ENCODE assay signal across 8 cellular contexts in genomic region chr15:76235186-76235826, GRCh38.
DNase-seq lines count a peak whose midpoint lies in the region; ATAC-seq, FAIRE-seq and TF ChIP-seq lines count a peak whose summit lies in the region.

No MANE protein-coding gene starts in this region.

- H3K27ac Mint-ChIP-seq in MCF 10A (ENCODE audit: low read depth, unreplicated experiment) = no peak overlapping the region
- no peak overlapping the region for H3K27ac Mint-ChIP-seq in activated naive CD8-positive, alpha-beta T cell treated with anti-CD3 and anti-CD28 coated beads, Interleukin-2, amount 50 U/mL, for 24 hours

- H3K27ac ChIP-seq in breast epithelium (no peak overlapping the region), kidney (ENCODE audit: low read depth in 2 of 2, low read length in 2 of 2) (no peak overlapping the region), uterus (no peak overlapping the region)

- H3K4me1 Mint-ChIP-seq in MCF 10A (ENCODE audit: insufficient read depth, unreplicated experiment) = peaks cover 6% of the 10 kb centered on the region
- H3K4me1 Mint-ChIP-seq in activated naive CD8-positive, alpha-beta T cell treated with anti-CD3 and anti-CD28 coated beads, Interleukin-2, amount 50 U/mL, for 24 hours = no peaks in the 10 kb centered on the region

- TF ChIP-seq POLR2A in breast epithelium (IDR thresholded peaks at IDR 0.05) = no peak
- TF ChIP-seq POLR2A in uterus (IDR thresholded peaks at IDR 0.05) = no peak

- CTCF ChIA-PET in MCF 10A (lab: Yijun Ruan, JAX) = interaction anchor here (0.5 to 2.1 kb wide), 22 partner anchors 8 to 787 kb away, joined by 3 to 13 read pairs (median 4); no protein-coding TSS in a partner anchor

- H3K4me3 ChIP-seq in breast epithelium (no peak overlapping the region), kidney (ENCODE audit: low read length in 2 of 2) (no peak overlapping the region), uterus (no peak overlapping the region)

- peak; percentile 68 for ATAC-seq in activated naive CD8-positive, alpha-beta T cell treated with anti-CD3 and anti-CD28 coated beads, Interleukin-2, amount 50 U/mL, for 24 hours
- ATAC-seq in GM21786 (IDR thresholded peaks at IDR 0.05; ENCODE audit: unreplicated experiment) = no peak
- ATAC-seq in HG03108 (IDR thresholded peaks at IDR 0.05; ENCODE audit: unreplicated experiment) = no peak

- H3K9me3 ChIP-seq in breast epithelium (no peaks in the 10 kb centered on the region), kidney (ENCODE audit: control insufficient read depth in 1 of 2, low read length in 2 of 2) (no peaks in the 10 kb centered on the region), uterus (no peaks in the 10 kb centered on the region)

- no peaks in the 10 kb centered on the region for H3K27me3 Mint-ChIP-seq in MCF 10A (ENCODE audit: insufficient read depth, unreplicated experiment)
- no peaks in the 10 kb centered on the region for H3K27me3 Mint-ChIP-seq in activated naive CD8-positive, alpha-beta T cell treated with anti-CD3 and anti-CD28 coated beads, Interleukin-2, amount 50 U/mL, for 24 hours

- H3K9me3 Mint-ChIP-seq in MCF 10A (ENCODE audit: unreplicated experiment) = no peaks in the 10 kb centered on the region
- no peaks in the 10 kb centered on the region for H3K9me3 Mint-ChIP-seq in activated naive CD8-positive, alpha-beta T cell treated with anti-CD3 and anti-CD28 coated beads, Interleukin-2, amount 50 U/mL, for 24 hours

- H3K4me1 ChIP-seq in breast epithelium (no peaks in the 10 kb centered on the region), kidney (ENCODE audit: control insufficient read depth in 1 of 2, insufficient read depth in 1 of 2, low read depth in 1 of 2, low read length in 2 of 2) (no peaks in the 10 kb centered on the region), uterus (no peaks in the 10 kb centered on the region)

- intact Hi-C loops in MCF 10A (cut with micrococcal nuclease) = loop anchor here (1.0 kb wide), 2 partner anchors 95 to 631 kb away; no protein-coding TSS in a partner anchor
- intact Hi-C loops in breast epithelium (cut with DNase I; ENCODE audit: low total_unique reads) = loop anchor here (10.0 kb wide), 1 partner anchor 111 kb away; no protein-coding TSS in a partner anchor
- intact Hi-C loops in kidney (cut with DNase I) = no loop called here
- intact Hi-C loops in uterus (cut with DNase I; ENCODE audit: low total_unique reads) = no loop called here

- FAIRE-seq in kidney (lab: Jason Lieb, UNC) = no peak

- H3K36me3 ChIP-seq in breast epithelium (no peaks in the 10 kb centered on the region), kidney (ENCODE audit: control insufficient read depth in 1 of 2, insufficient read depth in 2 of 2, low read length in 2 of 2) (peaks cover 5 to 6% of the 10 kb centered on the region in 2 donors), uterus (no peaks in the 10 kb centered on the region)

- H3K4me3 Mint-ChIP-seq in MCF 10A (ENCODE audit: unreplicated experiment) = no peak overlapping the region
- no peak overlapping the region for H3K4me3 Mint-ChIP-seq in activated naive CD8-positive, alpha-beta T cell treated with anti-CD3 and anti-CD28 coated beads, Interleukin-2, amount 50 U/mL, for 24 hours

- POLR2A ChIA-PET in MCF 10A (lab: Yijun Ruan, JAX) = interaction anchor here (0.7 kb wide), 1 partner anchor 41 kb away, joined by 3 read pairs; no protein-coding TSS in a partner anchor

- DNase-seq in MCF 10A (ENCODE audit: unreplicated experiment) (peak; percentile 42), breast epithelium (ENCODE audit: low spot score in 2 of 2) (no peak), NCI-H1694 (lab: John Stamatoyannopoulos, UW) (peak; percentile 54), kidney (no peak), uterus (no peak)
- no peak for DNase-seq in activated naive CD8-positive, alpha-beta T cell treated with anti-CD3 and anti-CD28 coated beads, Interleukin-2, amount 50 U/mL, for 24 hours

- no TSS peak for BruUV-seq in MCF 10A (replicated peaks; lab: Mats Ljungman, UMichigan)

- H3K9ac ChIP-seq in kidney (ENCODE audit: low read length in 2 of 2) = no peak overlapping the region

- H3K27me3 ChIP-seq in breast epithelium (no peaks in the 10 kb centered on the region), uterus (no peaks in the 10 kb centered on the region)

- TF ChIP-seq CTCF in MCF 10A (IDR thresholded peaks at IDR 0.05; ENCODE audit: unreplicated experiment) = peak; percentile 34
- TF ChIP-seq CTCF in breast epithelium (IDR thresholded peaks at IDR 0.05) = peak in 1 of 3 donors; percentile 27
- TF ChIP-seq CTCF in kidney (IDR thresholded peaks at IDR 0.05; ENCODE audit: borderline replicate concordance, extremely low read depth, insufficient read depth) = peak; percentile 31
- TF ChIP-seq CTCF in uterus (IDR thresholded peaks at IDR 0.05) = peak in 3 of 4 experiments; percentile 21 to 26 (median 23)

- H3K36me3 Mint-ChIP-seq in MCF 10A (ENCODE audit: insufficient read depth, unreplicated experiment) = peaks cover 20% of the 10 kb centered on the region
- H3K36me3 Mint-ChIP-seq in activated naive CD8-positive, alpha-beta T cell treated with anti-CD3 and anti-CD28 coated beads, Interleukin-2, amount 50 U/mL, for 24 hours (ENCODE audit: low read depth) = peaks cover 11% of the 10 kb centered on the region

Comparison
In these comparisons a context has a peak if more than half of its experiments do, and no peak if none do; other contexts are left out.
1. DNase-seq: peak in MCF 10A (single experiment) and NCI-H1694 (single experiment); none in breast epithelium (0 of 2), activated naive CD8-positive, alpha-beta T cell treated with anti-CD3 and anti-CD28 coated beads, Interleukin-2, amount 50 U/mL, for 24 hours (single experiment), kidney (single experiment) and uterus (0 of 2).
2. intact Hi-C loops: an anchor here in MCF 10A (1.0 kb wide) and breast epithelium (10.0 kb wide); none called in kidney and uterus.